8 cellular contexts compared by ENCODE assay signal in the genomic region with DNA sequence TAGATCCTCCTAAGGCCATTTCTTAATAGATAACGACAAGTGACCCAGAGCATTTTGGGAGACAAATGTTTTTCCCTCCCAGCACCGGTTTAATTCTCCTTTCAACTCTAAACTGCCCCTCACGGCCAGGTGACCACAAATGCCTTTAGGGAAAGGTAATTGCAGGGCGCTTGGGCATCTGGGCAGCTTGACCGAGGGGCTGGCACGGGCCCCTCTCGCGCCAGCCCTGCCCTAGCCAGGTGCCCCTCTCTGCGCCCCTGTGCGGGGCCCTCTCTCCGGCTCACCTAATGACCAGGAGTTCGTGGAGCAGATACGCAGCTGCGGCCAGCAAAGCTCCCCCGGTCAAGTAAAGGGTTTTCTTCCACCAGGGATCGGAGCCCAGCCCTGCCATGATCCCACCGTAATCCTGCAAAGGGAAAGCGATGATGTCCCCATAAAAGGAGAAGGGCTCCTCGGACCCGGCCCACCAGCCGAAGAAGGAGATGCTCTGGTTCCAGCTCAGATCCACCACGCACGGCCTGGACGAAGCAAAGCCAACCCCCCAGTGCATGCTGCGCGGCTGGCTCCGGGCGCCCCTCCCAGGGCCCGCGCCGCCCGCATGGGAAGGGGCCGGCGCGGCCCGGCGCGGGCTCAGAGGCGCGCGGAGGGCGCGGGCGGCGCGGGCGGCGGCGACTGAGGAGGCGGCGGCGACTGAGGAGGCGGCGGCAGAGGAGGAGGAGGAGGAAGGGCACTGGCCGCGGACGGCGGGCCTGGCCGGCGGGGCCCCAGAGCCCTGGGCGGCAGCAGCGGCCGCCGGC. TPM values are rescaled to one million over a fixed set of nuclear protein-coding genes. Genes with fewer than 3 reads are reported as not detected.
DNase-seq lines count a peak whose midpoint lies in the region; ATAC-seq lines count a peak whose summit lies in the region.

No MANE protein-coding gene starts in this region.

- H3K9me3 ChIP-seq in subcutaneous abdominal adipose tissue (ENCODE audit: control insufficient read depth in 5 of 5, low read length in 5 of 5): no peaks in the 10 kb centered on the region

- H3K27me3 ChIP-seq in subcutaneous abdominal adipose tissue (ENCODE audit: control insufficient read depth in 5 of 5, insufficient read depth in 4 of 5, low read length in 5 of 5): peaks cover 5 to 34% (median 20%) of the 10 kb centered on the region in 5 donors

- H3K36me3 ChIP-seq in subcutaneous abdominal adipose tissue (ENCODE audit: control insufficient read depth in 5 of 5, insufficient read depth in 5 of 5, low read length in 5 of 5): no peaks in the 10 kb centered on the region

- peaks cover 0 to 12% (median 11%) of the 10 kb centered on the region in 5 donors for H3K4me1 ChIP-seq in subcutaneous abdominal adipose tissue (ENCODE audit: control insufficient read depth in 5 of 5, insufficient read depth in 5 of 5, low read length in 5 of 5)

- H3K9me3 Mint-ChIP-seq in T-helper 2 cell treated with Interferon-gamma antibody and Interleukin-4, amounts not matched to agents 5 μg/mL and 100 μg/mL, for 36 hours: no peaks in the 10 kb centered on the region
- peaks cover 0 to 9% (median 0%) of the 10 kb centered on the region in 6 donors for H3K9me3 Mint-ChIP-seq in immature natural killer cell

- peaks cover 9% of the 10 kb centered on the region for H3K4me1 Mint-ChIP-seq in T-helper 2 cell treated with Interferon-gamma antibody and Interleukin-4, amounts not matched to agents 5 μg/mL and 100 μg/mL, for 36 hours (ENCODE audit: low read depth)
- H3K4me1 Mint-ChIP-seq in immature natural killer cell: peaks cover 6 to 7% of the 10 kb centered on the region in 2 donors

- no peak overlapping the region for H3K9ac ChIP-seq in subcutaneous abdominal adipose tissue (ENCODE audit: low read length in 5 of 5)

- peak overlapping the region; percentile 44 to 64 (median 51) for H3K4me3 ChIP-seq in subcutaneous abdominal adipose tissue (ENCODE audit: low read depth in 1 of 5, low read length in 5 of 5)

- peak overlapping the region; percentile 51 for H3K4me3 Mint-ChIP-seq in T-helper 2 cell treated with Interferon-gamma antibody and Interleukin-4, amounts not matched to agents 5 μg/mL and 100 μg/mL, for 36 hours
- peak overlapping the region in 4 of 5 donors; percentile 28 to 67 (median 36) for H3K4me3 Mint-ChIP-seq in immature natural killer cell

- H3K27ac ChIP-seq in angular gyrus (ENCODE audit: low read depth, low read length) (peak overlapping the region; percentile 74), subcutaneous abdominal adipose tissue (ENCODE audit: low read depth, low read length) (no peak overlapping the region)

- ATAC-seq in HG03342 (IDR thresholded peaks at IDR 0.05; ENCODE audit: unreplicated experiment): peak; percentile 37

- no peak for DNase-seq in T-helper 2 cell treated with Interferon-gamma antibody and Interleukin-4, amounts not matched to agents 5 μg/mL and 100 μg/mL, for 36 hours (ENCODE audit: low spot score)
- no peak for DNase-seq in T-helper 2 cell
- DNase-seq in immature natural killer cell: no peak
- DNase-seq in inferior parietal cortex (ENCODE audit: extremely low spot score): no peak
- DNase-seq in activated CD4-positive, alpha-beta T cell treated with anti-CD3 and anti-CD28 coated beads for 4 hours: no peak

- no peaks in the 10 kb centered on the region for H3K36me3 Mint-ChIP-seq in T-helper 2 cell treated with Interferon-gamma antibody and Interleukin-4, amounts not matched to agents 5 μg/mL and 100 μg/mL, for 36 hours (ENCODE audit: low read depth)
- no peaks in the 10 kb centered on the region for H3K36me3 Mint-ChIP-seq in immature natural killer cell

- no peak overlapping the region for H3K27ac Mint-ChIP-seq in T-helper 2 cell treated with Interferon-gamma antibody and Interleukin-4, amounts not matched to agents 5 μg/mL and 100 μg/mL, for 36 hours
- H3K27ac Mint-ChIP-seq in immature natural killer cell: no peak overlapping the region

- H3K27me3 Mint-ChIP-seq in T-helper 2 cell treated with Interferon-gamma antibody and Interleukin-4, amounts not matched to agents 5 μg/mL and 100 μg/mL, for 36 hours (ENCODE audit: low read depth): peaks cover 71% of the 10 kb centered on the region
- H3K27me3 Mint-ChIP-seq in immature natural killer cell (ENCODE audit: low read depth in 3 of 3): peaks cover 0 to 34% (median 7%) of the 10 kb centered on the region in 3 donors

RNA-seq across cellular contexts. Expression of gene FAXC, which starts 0.5 kb away (rescaled TPM):
- not detected for polyA plus RNA-seq in immature natural killer cell

RNA-seq across cellular contexts. Expression of gene COQ3, which starts 45.0 kb away (rescaled TPM):
- 1 to 10 TPM; 3.2 to 9.9 (median 4.6) TPM for polyA plus RNA-seq in immature natural killer cell
